In the genomic region with DNA sequence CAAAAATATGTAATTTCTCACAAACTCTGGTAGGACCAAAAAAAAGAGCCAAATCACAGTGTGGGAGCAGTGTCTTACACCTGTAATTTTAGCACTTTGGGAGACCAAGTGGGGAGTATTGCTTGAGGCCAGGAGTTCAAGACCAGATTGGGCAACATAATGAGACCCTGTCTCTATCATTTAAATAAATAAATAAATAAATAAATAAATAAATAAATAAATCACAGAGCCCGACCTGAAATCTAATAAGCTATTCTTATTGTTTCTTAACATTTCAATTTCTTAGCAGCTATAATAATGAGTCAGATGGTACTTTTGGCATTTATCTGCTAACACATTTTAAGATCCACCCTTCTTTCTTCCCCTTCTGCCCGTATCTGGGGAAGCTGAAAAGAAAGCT, we compare ENCODE assay signal across 7 cellular contexts.
"Had no signal": no experiment of that assay in that cellular context is flagged by ENCODE, and none has a peak within 500 bp of the region (broad histone marks: within the 10 kb centered on the region; RNA-seq: fewer than 3 reads in every experiment).

No MANE protein-coding gene starts in this region.

- H3K27ac ChIP-seq: HL-60 had no signal

- H3K4me3 Mint-ChIP-seq: GM23338, H9, HFFc6 had no signal

- H3K9me3 Mint-ChIP-seq: H9, HFFc6 had no signal

- DNase-seq: H9, HCEC 1CT, HFFc6, KBM-7 had no signal

- H3K4me2 ChIP-seq: GM23338 had no signal

- H3K27me3 Mint-ChIP-seq: IgD-negative memory B cell had no signal

- H2AFZ ChIP-seq: GM23338 had no signal

- H3K36me3 Mint-ChIP-seq: IgD-negative memory B cell had no signal

- H3K4me3 ChIP-seq: GM23338 had no signal

- H3K27ac Mint-ChIP-seq: GM23338, HFFc6, IgD-negative memory B cell had no signal

- H3K4me1 Mint-ChIP-seq: GM23338, IgD-negative memory B cell had no signal
